ENCODE assay signal across 8 cellular contexts in genomic region chr2:163008642-163009041, GRCh38.
"Had no signal": no experiment of that assay in that cellular context is flagged by ENCODE, and none has a peak within 500 bp of the region (broad histone marks: within the 10 kb centered on the region; RNA-seq: fewer than 3 reads in every experiment).

No MANE protein-coding gene starts in this region.

- ATAC-seq: GM12878 had no signal

- DNase-seq: GDM1, GF-D8 had no signal

- FAIRE-seq: G401.6, GM12878, GM12891, GM12892, GM18507, GM19239 had no signal

- H3K4me3 ChIP-seq: GM12878 had no signal
